27 cellular contexts compared by ENCODE assay signal in genomic region chr4:10354746-10355145, GRCh38.
DNase-seq lines count a peak whose midpoint lies in the region; ATAC-seq lines count a peak whose summit lies in the region.
"Had no signal": no experiment of that assay in that cellular context is flagged by ENCODE, and none has a peak within 500 bp of the region (broad histone marks: within the 10 kb centered on the region; RNA-seq: fewer than 3 reads in every experiment).

No MANE protein-coding gene starts in this region.

- peak overlapping the region; percentile 23 for H3K14ac ChIP-seq in neuronal stem cell (ENCODE audit: low read length)

- no peak overlapping the region for H2BK5ac ChIP-seq in neuronal stem cell (ENCODE audit: low read length)

- no peak overlapping the region for H3K4me3 ChIP-seq in neuronal stem cell (ENCODE audit: low read length in 2 of 2)
- H3K4me3 ChIP-seq: adrenal gland, heart left ventricle, neural progenitor cell, thoracic aorta, uterus had no signal

- no peaks in the 10 kb centered on the region for H3K79me1 ChIP-seq in neuronal stem cell (ENCODE audit: low read depth, low read length)

- ATAC-seq in GM19467 (IDR thresholded peaks at IDR 0.05; ENCODE audit: unreplicated experiment): no peak
- ATAC-seq: effector memory CD8-positive, alpha-beta T cell; heart left ventricle; HepG2; SK-N-SH treated with all-trans-retinoic acid at 6 μM for 48 hours had no signal

- no peak overlapping the region for H2BK120ac ChIP-seq in neuronal stem cell (ENCODE audit: low read depth, low read length)

- H4K91ac ChIP-seq in neuronal stem cell (ENCODE audit: low read depth, low read length, poor library complexity): no peak overlapping the region

- H3K18ac ChIP-seq in neuronal stem cell (ENCODE audit: low read length): no peak overlapping the region

- H4K8ac ChIP-seq in neuronal stem cell (ENCODE audit: low read depth, low read length): no peak overlapping the region

- no peak overlapping the region for H3K23ac ChIP-seq in neuronal stem cell (ENCODE audit: low read depth, low read length, poor library complexity)

- DNase-seq in NCI-H1105 (lab: John Stamatoyannopoulos, UW): peak; percentile 35
- peak; percentile 66 to 94 for DNase-seq in NCI-H2081 (lab: John Stamatoyannopoulos, UW)
- peak; percentile 86 for DNase-seq in NCI-H69 (lab: John Stamatoyannopoulos, UW)
- no peak for DNase-seq in neuronal stem cell (ENCODE audit: low spot score)
- no peak for DNase-seq in iPS-NIHi11 (ENCODE audit: low spot score)
- DNase-seq in GM03348 (ENCODE audit: low spot score): no peak
- DNase-seq: activated CD4-positive, alpha-beta memory T cell treated with anti-CD3 and anti-CD28 coated beads, Interleukin-2, amount 10 ng/mL, durations not matched to agents 7 days and 5 days; activated CD4-positive, CD25-positive, alpha-beta regulatory T cell treated with anti-CD3 and anti-CD28 coated beads, Interleukin-2, amount 50 U/mL, for 72 hours; activated CD8-positive, alpha-beta memory T cell treated with anti-CD3 and anti-CD28 coated beads, Interleukin-2, amount 50 U/mL, for 4 hours; activated naive CD4-positive, alpha-beta T cell treated with Interleukin-2 at 50 U/mL for 16 hours; BE2C; CD8-positive, alpha-beta memory T cell; effector memory CD8-positive, alpha-beta T cell; heart left ventricle; Karpas-422; NCI-H1694 treated with DMSO at 0.1 percent for 48 hours; Right ventricle myocardium superior; small intestine; T-helper 2 cell; uterus had no signal

- H2AK5ac ChIP-seq in neuronal stem cell (ENCODE audit: low read depth, low read length): no peak overlapping the region

- H3K4me1 ChIP-seq in neuronal stem cell (ENCODE audit: control insufficient read depth in 2 of 2, insufficient read depth in 1 of 2, low read depth in 1 of 2, low read length in 2 of 2): no peaks in the 10 kb centered on the region
- H3K4me1 ChIP-seq: adrenal gland, BE2C, heart left ventricle, neural progenitor cell, parathyroid adenoma, uterus had no signal

- H2BK12ac ChIP-seq in neuronal stem cell (ENCODE audit: low read length): no peak overlapping the region

- H2BK15ac ChIP-seq in neuronal stem cell (ENCODE audit: low read length): no peak overlapping the region

- H3K36me3 ChIP-seq in neuronal stem cell (replicated peaks in 1 of 2; ENCODE audit: control insufficient read depth in 2 of 2, insufficient read depth in 2 of 2, low read length in 2 of 2): no peaks in the 10 kb centered on the region
- H3K36me3 ChIP-seq: adrenal gland, BE2C, heart left ventricle, neural progenitor cell, thoracic aorta, uterus had no signal

- H3K27ac ChIP-seq in neuronal stem cell (replicated peaks; ENCODE audit: low read length): no peak overlapping the region
- H3K27ac ChIP-seq: adrenal gland, heart left ventricle, neural progenitor cell, parathyroid adenoma, thoracic aorta, uterus had no signal

- H3K4ac ChIP-seq in neuronal stem cell (ENCODE audit: low read length): no peak overlapping the region

- no peak overlapping the region for H3K4me2 ChIP-seq in neuronal stem cell (ENCODE audit: insufficient read depth, low read length, poor library complexity, severe bottlenecking)
- H3K4me2 ChIP-seq: neural progenitor cell had no signal

- no peaks in the 10 kb centered on the region for H3K9me3 ChIP-seq in neuronal stem cell (replicated peaks in 1 of 2; ENCODE audit: control insufficient read depth in 2 of 2, insufficient read depth in 1 of 2, low read depth in 1 of 2, low read length in 2 of 2)
- H3K9me3 ChIP-seq: adrenal gland, BE2C, heart left ventricle, thoracic aorta, uterus had no signal

- H3K27me3 ChIP-seq in neuronal stem cell (ENCODE audit: control insufficient read depth in 3 of 3, insufficient read depth in 3 of 3, low read depth in 1 of 3, low read length in 3 of 3): no peaks in the 10 kb centered on the region
- H3K27me3 ChIP-seq: adrenal gland, BE2C, heart left ventricle, neural progenitor cell, uterus had no signal

- H3K9ac ChIP-seq in neuronal stem cell (ENCODE audit: low read depth, low read length, poor library complexity): no peak overlapping the region
- H3K9ac ChIP-seq: neural progenitor cell, parathyroid adenoma had no signal

- H2AFZ ChIP-seq in neuronal stem cell (ENCODE audit: low read length): no peak overlapping the region
- H2AFZ ChIP-seq: neural progenitor cell had no signal

Comparison
In these comparisons a context has a peak if more than half of its experiments do, and no peak if none do; other contexts are left out.
1. DNase-seq: peak in NCI-H1105 (single experiment), NCI-H2081 (2 of 2) and NCI-H69 (single experiment); none in neuronal stem cell (single experiment), iPS-NIHi11 (single experiment) and GM03348 (single experiment).